In genomic region chr3:38843898-38844297, GRCh38 we compare ENCODE assay signal across 1 cellular context.
TF ChIP-seq lines count a peak whose summit lies in the region.

No MANE protein-coding gene starts in this region.

TF ChIP-seq in H1, 55 proteins besides CTCF, POLR2A, EP300 and RAD21 (continued from another document):
- TF ChIP-seq, protein P1, sequence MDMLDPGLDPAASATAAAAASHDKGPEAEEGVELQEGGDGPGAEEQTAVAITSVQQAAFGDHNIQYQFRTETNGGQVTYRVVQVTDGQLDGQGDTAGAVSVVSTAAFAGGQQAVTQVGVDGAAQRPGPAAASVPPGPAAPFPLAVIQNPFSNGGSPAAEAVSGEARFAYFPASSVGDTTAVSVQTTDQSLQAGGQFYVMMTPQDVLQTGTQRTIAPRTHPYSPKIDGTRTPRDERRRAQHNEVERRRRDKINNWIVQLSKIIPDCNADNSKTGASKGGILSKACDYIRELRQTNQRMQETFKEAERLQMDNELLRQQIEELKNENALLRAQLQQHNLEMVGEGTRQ (IDR thresholded peaks at IDR 0.05; ENCODE audit: low read length), result no peak
